In genomic region chr2:242054406-242054805, GRCh38 we compare ENCODE assay signal across 19 cellular contexts.
DNase-seq lines count a peak whose midpoint lies in the region; ATAC-seq, FAIRE-seq and TF ChIP-seq lines count a peak whose summit lies in the region.
"Had no signal": no experiment of that assay in that cellular context is flagged by ENCODE, and none has a peak within 500 bp of the region (broad histone marks: within the 10 kb centered on the region; RNA-seq: fewer than 3 reads in every experiment).

No MANE protein-coding gene starts in this region.

- H3K27me3 ChIP-seq in H9 (ENCODE audit: insufficient read depth, low read length) (peaks cover 7% of the 10 kb centered on the region; the same call in 1 of the 2 replicates), upper lobe of right lung (peaks cover 13% of the 10 kb centered on the region)
- H3K27me3 ChIP-seq: BLaER1 treated with 17β-estradiol and CSF1 and Interleukin-3, amounts not matched to agents 10 nM and 100 nM had no signal

- no peak overlapping the region for H4K5ac ChIP-seq in H9 (ENCODE audit: insufficient read length, low read depth, low read length)

- H4K8ac ChIP-seq in H9 (replicated peaks; ENCODE audit: insufficient read length, low read depth, low read length) = no peak overlapping the region

- no peak overlapping the region for H3K56ac ChIP-seq in H9 (ENCODE audit: insufficient read length, low read depth, low read length)

- H3K4me1 Mint-ChIP-seq in activated CD8-positive, alpha-beta memory T cell treated with anti-CD3 and anti-CD28 coated beads, Interleukin-2, amount 10 ng/mL, durations not matched to agents 7 days and 5 days = no peaks in the 10 kb centered on the region
- peaks cover 0 to 2% of the 10 kb centered on the region in 2 experiments; a peak in 1 of 4 replicates for H3K4me1 Mint-ChIP-seq in H9
- no peaks in the 10 kb centered on the region for H3K4me1 Mint-ChIP-seq in T-cell
- H3K4me1 Mint-ChIP-seq: B cell, GM23338 had no signal

- H3K27ac ChIP-seq in H9 (ENCODE audit: insufficient read length, low read depth, low read length) (no peak overlapping the region), upper lobe of right lung (no peak overlapping the region), kidney (ENCODE audit: low read depth in 2 of 2, low read length in 2 of 2) (no peak overlapping the region)
- H3K27ac ChIP-seq: BLaER1 treated with 17β-estradiol and CSF1 and Interleukin-3, amounts not matched to agents 10 nM and 100 nM had no signal

- H2BK20ac ChIP-seq in H9 (ENCODE audit: low read depth, low read length, poor library complexity, severe bottlenecking) = no peak overlapping the region

- no peak overlapping the region for H2BK120ac ChIP-seq in H9 (ENCODE audit: low read depth, low read length, poor library complexity, severe bottlenecking)

- intact Hi-C loops in upper lobe of right lung (cut with DNase I) (no loop called here), kidney (cut with DNase I) (no loop called here)

- CTCF ChIA-PET in activated CD8-positive, alpha-beta memory T cell treated with anti-CD3 and anti-CD28 coated beads, Interleukin-2, amount 10 ng/mL, durations not matched to agents 7 days and 5 days (lab: Charles Lee) = no interaction called here
- CTCF ChIA-PET in T-cell (lab: Charles Lee) = no interaction called here

- H2BK15ac ChIP-seq in H9 (ENCODE audit: low read depth, low read length) = no peak overlapping the region

- H2AFZ ChIP-seq in H9 (ENCODE audit: low read length) = no peak overlapping the region
- H2AFZ ChIP-seq: GM23338 had no signal

- H3K9me3 ChIP-seq in H9 (ENCODE audit: control insufficient read depth, low read depth, low read length) (no peaks in the 10 kb centered on the region), upper lobe of right lung (no peaks in the 10 kb centered on the region), kidney (ENCODE audit: control insufficient read depth in 1 of 2, low read length in 2 of 2) (no peaks in the 10 kb centered on the region)
- H3K9me3 ChIP-seq: BLaER1 treated with 17β-estradiol and CSF1 and Interleukin-3, amounts not matched to agents 10 nM and 100 nM had no signal

- H3K4me3 ChIP-seq in upper lobe of right lung (no peak overlapping the region), kidney (ENCODE audit: low read length in 2 of 2) (no peak overlapping the region)
- H3K4me3 ChIP-seq: BLaER1 treated with 17β-estradiol and CSF1 and Interleukin-3, amounts not matched to agents 10 nM and 100 nM; GM23338 had no signal

- H3K79me2 ChIP-seq in H9 (ENCODE audit: insufficient read depth, low read length) = no peaks in the 10 kb centered on the region

- ATAC-seq in activated CD8-positive, alpha-beta memory T cell treated with anti-CD3 and anti-CD28 coated beads, Interleukin-2, amount 10 ng/mL, durations not matched to agents 7 days and 5 days = no peak
- ATAC-seq in left lobe of liver = no peak
- ATAC-seq in upper lobe of right lung = no peak
- ATAC-seq in T-cell (replicated peaks in 1 of 4) = no peak
- ATAC-seq: CD8-positive, alpha-beta T cell; HCT116 had no signal

- TF ChIP-seq CTCF in H9 (conservative IDR thresholded peaks at IDR 0.05) = no peak
- TF ChIP-seq CTCF in upper lobe of right lung (IDR thresholded peaks at IDR 0.05) = no peak
- no peak for TF ChIP-seq CTCF in kidney (IDR thresholded peaks at IDR 0.05; ENCODE audit: borderline replicate concordance, extremely low read depth, insufficient read depth)

- H2BK5ac ChIP-seq in H9 (ENCODE audit: insufficient read length, low read length) = no peak overlapping the region

- no peak overlapping the region for H4K91ac ChIP-seq in H9 (ENCODE audit: insufficient read length, low read depth, low read length)

- H3K4ac ChIP-seq in H9 (ENCODE audit: low read depth, low read length) = no peak overlapping the region

- H3K23me2 ChIP-seq in H9 (ENCODE audit: insufficient read length, low read depth, low read length, poor library complexity, severe bottlenecking) = no peaks in the 10 kb centered on the region

- H3K9ac ChIP-seq in H9 (ENCODE audit: extremely low read depth, insufficient read length, low read length) = no peak overlapping the region
- no peak overlapping the region for H3K9ac ChIP-seq in kidney (ENCODE audit: low read length in 2 of 2)
- H3K9ac ChIP-seq: BLaER1 treated with 17β-estradiol and CSF1 and Interleukin-3, amounts not matched to agents 10 nM and 100 nM had no signal

- H3K18ac ChIP-seq in H9 (ENCODE audit: insufficient read length, low read depth, low read length) = no peak overlapping the region

- no peak overlapping the region for H3K4me2 ChIP-seq in H9 (ENCODE audit: insufficient read depth, insufficient read length, low read length)
- H3K4me2 ChIP-seq: BLaER1 treated with 17β-estradiol and CSF1 and Interleukin-3, amounts not matched to agents 10 nM and 100 nM; GM23338 had no signal

- peaks cover 43% of the 10 kb centered on the region for H3K27me3 Mint-ChIP-seq in activated CD8-positive, alpha-beta memory T cell treated with anti-CD3 and anti-CD28 coated beads, Interleukin-2, amount 10 ng/mL, durations not matched to agents 7 days and 5 days
- H3K27me3 Mint-ChIP-seq in H9 (ENCODE audit: low read depth) = peaks cover 100% of the 10 kb centered on the region
- H3K27me3 Mint-ChIP-seq in T-cell = peaks cover 8 to 36% of the 10 kb centered on the region in 2 donors

- H3K36me3 ChIP-seq in upper lobe of right lung = no peaks in the 10 kb centered on the region
- H3K36me3 ChIP-seq in kidney (ENCODE audit: control insufficient read depth in 1 of 2, insufficient read depth in 2 of 2, low read length in 2 of 2) = no peaks in the 10 kb centered on the region
- H3K36me3 ChIP-seq: BLaER1 treated with 17β-estradiol and CSF1 and Interleukin-3, amounts not matched to agents 10 nM and 100 nM had no signal

- no peaks in the 10 kb centered on the region for H3K36me3 Mint-ChIP-seq in activated CD8-positive, alpha-beta memory T cell treated with anti-CD3 and anti-CD28 coated beads, Interleukin-2, amount 10 ng/mL, durations not matched to agents 7 days and 5 days
- H3K36me3 Mint-ChIP-seq in H9 (ENCODE audit: insufficient read depth in 1 of 3, low read depth in 3 of 3) (peaks cover 2 to 4% (median 2%) of the 10 kb centered on the region in 3 experiments; a peak in 6 of 7 replicates), T-cell (no peaks in the 10 kb centered on the region)
- H3K36me3 Mint-ChIP-seq: CD8-positive, alpha-beta T cell had no signal

- H4K20me1 ChIP-seq in H9 (ENCODE audit: control insufficient read depth, insufficient read depth, insufficient read length) = no peaks in the 10 kb centered on the region
- H4K20me1 ChIP-seq: BLaER1 treated with 17β-estradiol and CSF1 and Interleukin-3, amounts not matched to agents 10 nM and 100 nM had no signal

- no peak overlapping the region for H2AK5ac ChIP-seq in H9 (ENCODE audit: insufficient read length, low read length)

- H3T11ph ChIP-seq in H9 (ENCODE audit: low read length) = no peak overlapping the region

- H3K23ac ChIP-seq in H9 (ENCODE audit: insufficient read length, low read depth, low read length) = no peak overlapping the region

- H3K4me1 ChIP-seq in H9 (ENCODE audit: insufficient read depth, low read length) (no peaks in the 10 kb centered on the region), upper lobe of right lung (no peaks in the 10 kb centered on the region), kidney (ENCODE audit: control insufficient read depth in 1 of 2, insufficient read depth in 1 of 2, low read depth in 1 of 2, low read length in 2 of 2) (no peaks in the 10 kb centered on the region)
- H3K4me1 ChIP-seq: BLaER1 treated with 17β-estradiol and CSF1 and Interleukin-3, amounts not matched to agents 10 nM and 100 nM had no signal

- no peaks in the 10 kb centered on the region for H3K9me3 Mint-ChIP-seq in activated CD8-positive, alpha-beta memory T cell treated with anti-CD3 and anti-CD28 coated beads, Interleukin-2, amount 10 ng/mL, durations not matched to agents 7 days and 5 days (ENCODE audit: low read depth)
- H3K9me3 Mint-ChIP-seq in H9 (peaks cover 4 to 5% of the 10 kb centered on the region in 2 experiments), T-cell (no peaks in the 10 kb centered on the region)
- H3K9me3 Mint-ChIP-seq: CD8-positive, alpha-beta T cell; HFFc6 had no signal

- H3K27ac Mint-ChIP-seq in activated CD8-positive, alpha-beta memory T cell treated with anti-CD3 and anti-CD28 coated beads, Interleukin-2, amount 10 ng/mL, durations not matched to agents 7 days and 5 days = no peak overlapping the region
- H3K27ac Mint-ChIP-seq in H9 = no peak overlapping the region
- H3K27ac Mint-ChIP-seq in T-cell = no peak overlapping the region
- H3K27ac Mint-ChIP-seq: B cell; CD8-positive, alpha-beta T cell; GM23338; HFFc6 had no signal

- H2BK12ac ChIP-seq in H9 (ENCODE audit: insufficient read length, low read depth, low read length) = no peak overlapping the region

- DNase-seq in activated CD8-positive, alpha-beta memory T cell treated with anti-CD3 and anti-CD28 coated beads for 24 hours = peak; percentile 38
- DNase-seq in activated CD8-positive, alpha-beta memory T cell treated with anti-CD3 and anti-CD28 coated beads, Interleukin-2, amount 10 ng/mL, durations not matched to agents 7 days and 5 days = no peak
- DNase-seq in H9 (peak; percentile 4), left lobe of liver (ENCODE audit: low spot score) (peak; percentile 33), upper lobe of right lung (peak; percentile 26), T-cell (no peak), kidney (no peak)
- DNase-seq: 8988T; Calu3; CD8-positive, alpha-beta T cell; DMS79 treated with DMSO at 0.1 percent for 48 hours; GF-D8; HFFc6 had no signal

- no peak overlapping the region for H3K4me3 Mint-ChIP-seq in activated CD8-positive, alpha-beta memory T cell treated with anti-CD3 and anti-CD28 coated beads, Interleukin-2, amount 10 ng/mL, durations not matched to agents 7 days and 5 days
- no peak overlapping the region for H3K4me3 Mint-ChIP-seq in H9
- H3K4me3 Mint-ChIP-seq in T-cell = no peak overlapping the region
- H3K4me3 Mint-ChIP-seq: B cell; CD8-positive, alpha-beta T cell; GM23338; HFFc6 had no signal

- H3K14ac ChIP-seq in H9 (ENCODE audit: insufficient read depth, low read length) = no peak overlapping the region

- WGBS in H9 (ENCODE audit: extremely low coverage, insufficient read length, low lambda C conversion rate) = no CpG with 5 or more reads among the region's 6 CpGs

- FAIRE-seq in kidney (lab: Jason Lieb, UNC) = no peak
- FAIRE-seq: H54, HTR-8/SVneo had no signal

- no peaks in the 10 kb centered on the region for H3K79me1 ChIP-seq in H9 (ENCODE audit: insufficient read depth, low read depth, low read length, poor library complexity, severe bottlenecking)

- POLR2A ChIA-PET in T-cell (lab: Charles Lee) = no interaction called here

Comparison
In these comparisons a context has a peak if more than half of its experiments do, and no peak if none do; other contexts are left out.
1. DNase-seq: peak in activated CD8-positive, alpha-beta memory T cell treated with anti-CD3 and anti-CD28 coated beads for 24 hours (single experiment), H9 (single experiment), left lobe of liver (single experiment) and upper lobe of right lung (single experiment); none in activated CD8-positive, alpha-beta memory T cell treated with anti-CD3 and anti-CD28 coated beads, Interleukin-2, amount 10 ng/mL, durations not matched to agents 7 days and 5 days (single experiment), T-cell (0 of 34) and kidney (single experiment).